In the genomic region with DNA sequence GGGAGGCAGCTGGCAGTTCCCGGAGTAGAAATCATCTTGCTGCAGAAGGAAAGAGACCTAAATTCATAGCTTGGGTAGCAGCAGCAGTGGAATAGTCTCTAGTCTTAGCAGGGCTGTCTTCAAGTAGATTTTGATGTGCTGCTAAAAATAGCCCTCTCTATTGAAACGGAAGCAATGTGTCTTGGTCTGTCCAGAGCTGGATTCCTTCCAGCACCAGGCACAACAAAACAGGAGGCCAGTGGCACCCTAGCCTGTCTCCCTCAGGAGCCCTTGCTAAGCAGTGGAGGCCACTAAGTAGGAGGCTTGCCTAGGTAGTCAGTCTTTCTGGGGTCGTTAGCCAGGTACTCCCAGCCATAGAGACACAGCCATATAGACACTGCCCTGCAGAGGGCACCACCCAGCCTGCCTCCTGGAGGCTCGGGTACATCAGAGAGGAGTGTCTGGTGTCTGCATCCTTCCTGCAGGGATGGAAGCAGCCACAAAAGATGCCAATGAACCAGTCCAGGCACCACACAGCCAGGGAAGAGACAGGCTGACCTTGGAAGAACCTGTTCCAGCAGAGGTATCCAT, we compare ENCODE assay signal across 8 cellular contexts.
DNase-seq lines count a peak whose midpoint lies in the region; ATAC-seq and TF ChIP-seq lines count a peak whose summit lies in the region.

No MANE protein-coding gene starts in this region.

- peak; percentile 25; the same call in 1 of the 2 replicates for TF ChIP-seq CTCF in BE2C (IDR thresholded peaks at IDR 0.05; ENCODE audit: low read depth, low read length)
- TF ChIP-seq CTCF in fibroblast of the aortic adventitia (IDR thresholded peaks at IDR 0.05; ENCODE audit: insufficient read depth, low read length), result peak; percentile 45
- TF ChIP-seq CTCF in upper lobe of right lung (IDR thresholded peaks at IDR 0.05), result no peak

- no peaks in the 10 kb centered on the region for H3K9me3 ChIP-seq in BE2C
- no peaks in the 10 kb centered on the region for H3K9me3 ChIP-seq in upper lobe of right lung

- H3K27me3 ChIP-seq in BE2C, result peaks cover 3% of the 10 kb centered on the region; the same call in 1 of the 2 replicates
- no peaks in the 10 kb centered on the region for H3K27me3 ChIP-seq in upper lobe of right lung

- H3K27ac ChIP-seq in upper lobe of right lung, result no peak overlapping the region

- peak; percentile 21 for ATAC-seq in upper lobe of right lung

- H3K4me3 ChIP-seq in BE2C (ENCODE audit: low read depth, low read length) (no peak overlapping the region), fibroblast of the aortic adventitia (ENCODE audit: low read depth, low read length) (no peak overlapping the region), upper lobe of right lung (no peak overlapping the region)

- DNase-seq in BE2C, result peak; percentile 15
- DNase-seq in GM19240 (ENCODE audit: insufficient read length, low spot score), result peak; percentile 17
- peak; percentile 40 for DNase-seq in RPMI8226
- peak; percentile 11 for DNase-seq in fibroblast of the aortic adventitia (ENCODE audit: low read depth)
- DNase-seq in upper lobe of right lung, result no peak
- DNase-seq in epidermal melanocyte (ENCODE audit: insufficient read length, low spot score), result no peak
- DNase-seq in superior temporal gyrus (ENCODE audit: extremely low spot score), result no peak
- no peak for DNase-seq in globus pallidus (ENCODE audit: low spot score)

- intact Hi-C loops in upper lobe of right lung (cut with DNase I), result no loop called here

- H3K36me3 ChIP-seq in BE2C (no peaks in the 10 kb centered on the region), upper lobe of right lung (no peaks in the 10 kb centered on the region)

- H3K4me1 ChIP-seq in BE2C, result no peaks in the 10 kb centered on the region
- H3K4me1 ChIP-seq in upper lobe of right lung, result no peaks in the 10 kb centered on the region

Comparison
In these comparisons a context has a peak if more than half of its experiments do, and no peak if none do; other contexts are left out.
1. DNase-seq: peak in BE2C (single experiment), GM19240 (single experiment), RPMI8226 (single experiment) and fibroblast of the aortic adventitia (single experiment); none in upper lobe of right lung (single experiment), epidermal melanocyte (single experiment), superior temporal gyrus (single experiment) and globus pallidus (single experiment).